Comparison of ENCODE assay signal across 8 cellular contexts in genomic region chr21:32256873-32257620, GRCh38. TPM values are rescaled to one million over a fixed set of nuclear protein-coding genes. Genes with fewer than 3 reads are reported as not detected.
A peak's percentile ranks its signal among the peaks of the same experiment; 100 is the strongest.
DNase-seq lines count a peak whose midpoint lies in the region; ATAC-seq, FAIRE-seq and TF ChIP-seq lines count a peak whose summit lies in the region.

No MANE protein-coding gene starts in this region.

- H3K4me1 ChIP-seq in ACC112 (ENCODE audit: control insufficient read depth, insufficient read depth, low read length, unreplicated experiment) (peaks cover 24% of the 10 kb centered on the region), breast epithelium (no peaks in the 10 kb centered on the region), lung (ENCODE audit: control insufficient read depth in 2 of 2, insufficient read depth in 2 of 2, low read length in 2 of 2) (peaks cover 0 to 6% of the 10 kb centered on the region in 2 donors)

- no peak overlapping the region for H3K4me3 Mint-ChIP-seq in activated CD4-positive, alpha-beta memory T cell treated with anti-CD3 and anti-CD28 coated beads for 36 hours

- H3K4me3 ChIP-seq in ACC112 (ENCODE audit: low read depth, low read length) = peak overlapping the region; percentile 3; the same call in 1 of the 2 replicates
- no peak overlapping the region for H3K4me3 ChIP-seq in breast epithelium
- H3K4me3 ChIP-seq in lung = no peak overlapping the region

- H2AFZ ChIP-seq in ACC112 (ENCODE audit: low read length, unreplicated experiment) = no peak overlapping the region

- intact Hi-C loops in breast epithelium (cut with DNase I; ENCODE audit: low total_unique reads) = loop anchor here (2.0 to 5.0 kb wide), 2 partner anchors 385 to 466 kb away; partner anchors contain the start of gene HUNK
- intact Hi-C loops in activated CD4-positive, alpha-beta memory T cell treated with anti-CD3 and anti-CD28 coated beads for 36 hours (cut with micrococcal nuclease) = no loop called here

- H3K27me3 ChIP-seq in ACC112 (ENCODE audit: insufficient read depth, low read length) = peaks cover 10% of the 10 kb centered on the region; the same call in 1 of the 2 replicates
- no peaks in the 10 kb centered on the region for H3K27me3 ChIP-seq in breast epithelium
- H3K27me3 ChIP-seq in lung (ENCODE audit: control insufficient read depth, insufficient read depth) = no peaks in the 10 kb centered on the region

- no peaks in the 10 kb centered on the region for H3K9me3 Mint-ChIP-seq in activated CD4-positive, alpha-beta memory T cell treated with anti-CD3 and anti-CD28 coated beads for 36 hours

- H3K36me3 Mint-ChIP-seq in activated CD4-positive, alpha-beta memory T cell treated with anti-CD3 and anti-CD28 coated beads for 36 hours = no peaks in the 10 kb centered on the region

- CTCF ChIA-PET in activated CD4-positive, alpha-beta memory T cell treated with anti-CD3 and anti-CD28 coated beads for 36 hours (lab: Charles Lee) = interaction anchor here (0.7 to 3.4 kb wide), 10 partner anchors 9 to 471 kb away, joined by 3 to 25 read pairs (median 5); no protein-coding TSS in a partner anchor

- H3K27ac ChIP-seq in ACC112 (ENCODE audit: low read depth, low read length) = peak overlapping the region; percentile 58; the same call in 1 of the 2 replicates
- H3K27ac ChIP-seq in breast epithelium = peak overlapping the region; percentile 2 to 22
- H3K27ac ChIP-seq in lung (ENCODE audit: low read depth in 1 of 2, low read length in 1 of 2) = no peak overlapping the region

- FAIRE-seq in urothelium cell line (lab: Jason Lieb, UNC) = peak; percentile 77

- no peaks in the 10 kb centered on the region for H3K9me3 ChIP-seq in breast epithelium
- H3K9me3 ChIP-seq in lung (ENCODE audit: control insufficient read depth in 2 of 2, insufficient read depth in 1 of 2, low read length in 1 of 2) = no peaks in the 10 kb centered on the region

- no peaks in the 10 kb centered on the region for H3K4me1 Mint-ChIP-seq in activated CD4-positive, alpha-beta memory T cell treated with anti-CD3 and anti-CD28 coated beads for 36 hours (ENCODE audit: low read depth)

- no peak overlapping the region for H3K27ac Mint-ChIP-seq in activated CD4-positive, alpha-beta memory T cell treated with anti-CD3 and anti-CD28 coated beads for 36 hours

- H3K36me3 ChIP-seq in ACC112 (ENCODE audit: insufficient read depth, low read length) = no peaks in the 10 kb centered on the region
- no peaks in the 10 kb centered on the region for H3K36me3 ChIP-seq in breast epithelium
- no peaks in the 10 kb centered on the region for H3K36me3 ChIP-seq in lung (ENCODE audit: control insufficient read depth in 2 of 2, insufficient read depth in 2 of 2, low read length in 2 of 2)

- 47 to 66% methylated on average over 9 of the region's 9 CpGs for WGBS in lung, 2 donors

- H3K79me2 ChIP-seq in ACC112 (ENCODE audit: control insufficient read depth, insufficient read depth, low read length, unreplicated experiment) = no peaks in the 10 kb centered on the region

- POLR2A ChIA-PET in activated CD4-positive, alpha-beta memory T cell treated with anti-CD3 and anti-CD28 coated beads for 36 hours (lab: Charles Lee) = no interaction called here

- peak; percentile 99 for DNase-seq in NCI-H1694 (lab: John Stamatoyannopoulos, UW)
- DNase-seq in breast epithelium (ENCODE audit: low spot score in 2 of 2) = peak in 1 of 2 donors; percentile 66
- peak; percentile 65 for DNase-seq in lung (ENCODE audit: low spot score)
- peak; percentile 90 for DNase-seq in urothelium cell line (ENCODE audit: low spot score)
- DNase-seq in activated effector memory CD4-positive, alpha-beta T cell treated with Interleukin-2 at 50 U/mL for 16 hours = no peak
- no peak for DNase-seq in activated CD4-positive, alpha-beta memory T cell treated with anti-CD3 and anti-CD28 coated beads for 36 hours

- ATAC-seq in lung (ENCODE audit: insufficient read depth, low FRiP score) (peak; percentile 27), GM18870 (IDR thresholded peaks at IDR 0.05; ENCODE audit: unreplicated experiment) (no peak)

- TF ChIP-seq POLR2A in breast epithelium (IDR thresholded peaks at IDR 0.05) = no peak

- peaks cover 8% of the 10 kb centered on the region for H3K27me3 Mint-ChIP-seq in activated CD4-positive, alpha-beta memory T cell treated with anti-CD3 and anti-CD28 coated beads for 36 hours

- TF ChIP-seq CTCF in breast epithelium (IDR thresholded peaks at IDR 0.05) (no peak), lung (IDR thresholded peaks at IDR 0.05; ENCODE audit: control extremely low read depth, extremely low read depth) (no peak)

RNA-seq across cellular contexts. Expression of gene MIS18A, which starts 21.8 kb away (rescaled TPM):
- total RNA-seq in breast epithelium = 10 to 100 TPM in 1 of 3 donors, 1 to 10 TPM in 2; 4.2 to 10.8 (median 7.2) TPM
- total RNA-seq in lung = 1 to 10 TPM; 6.9 to 8.5 TPM
- 1 to 10 TPM; 5.0 to 5.2 TPM for polyA plus RNA-seq in lung
- 10 to 100 TPM; 34.2 to 36.1 TPM for total RNA-seq in activated CD4-positive, alpha-beta memory T cell treated with anti-CD3 and anti-CD28 coated beads for 36 hours

RNA-seq across cellular contexts. Expression of gene MRAP, which starts 41.6 kb away (rescaled TPM):
- total RNA-seq in breast epithelium (10 to 100 TPM in 1 of 3 donors, 1 to 10 TPM in 2; 5.1 to 23.4 (median 8.8) TPM), lung (1 to 10 TPM in 1 of 2 donors, not detected in 1; 3.8 TPM)
- polyA plus RNA-seq in lung = under 1 TPM; 0.18 to 0.24 TPM
- not detected for total RNA-seq in activated CD4-positive, alpha-beta memory T cell treated with anti-CD3 and anti-CD28 coated beads for 36 hours

Comparison
In these comparisons a context has a peak if more than half of its experiments do, and no peak if none do; other contexts are left out.
1. H3K27ac ChIP-seq: peak in ACC112 (single experiment) and breast epithelium (2 of 2); none in lung (0 of 2).
2. DNase-seq: peak in NCI-H1694 (single experiment), lung (single experiment) and urothelium cell line (single experiment); none in activated effector memory CD4-positive, alpha-beta T cell treated with Interleukin-2 at 50 U/mL for 16 hours (single experiment) and activated CD4-positive, alpha-beta memory T cell treated with anti-CD3 and anti-CD28 coated beads for 36 hours (single experiment).